Comparison of ENCODE assay signal across 1 cellular context in the genomic region with DNA sequence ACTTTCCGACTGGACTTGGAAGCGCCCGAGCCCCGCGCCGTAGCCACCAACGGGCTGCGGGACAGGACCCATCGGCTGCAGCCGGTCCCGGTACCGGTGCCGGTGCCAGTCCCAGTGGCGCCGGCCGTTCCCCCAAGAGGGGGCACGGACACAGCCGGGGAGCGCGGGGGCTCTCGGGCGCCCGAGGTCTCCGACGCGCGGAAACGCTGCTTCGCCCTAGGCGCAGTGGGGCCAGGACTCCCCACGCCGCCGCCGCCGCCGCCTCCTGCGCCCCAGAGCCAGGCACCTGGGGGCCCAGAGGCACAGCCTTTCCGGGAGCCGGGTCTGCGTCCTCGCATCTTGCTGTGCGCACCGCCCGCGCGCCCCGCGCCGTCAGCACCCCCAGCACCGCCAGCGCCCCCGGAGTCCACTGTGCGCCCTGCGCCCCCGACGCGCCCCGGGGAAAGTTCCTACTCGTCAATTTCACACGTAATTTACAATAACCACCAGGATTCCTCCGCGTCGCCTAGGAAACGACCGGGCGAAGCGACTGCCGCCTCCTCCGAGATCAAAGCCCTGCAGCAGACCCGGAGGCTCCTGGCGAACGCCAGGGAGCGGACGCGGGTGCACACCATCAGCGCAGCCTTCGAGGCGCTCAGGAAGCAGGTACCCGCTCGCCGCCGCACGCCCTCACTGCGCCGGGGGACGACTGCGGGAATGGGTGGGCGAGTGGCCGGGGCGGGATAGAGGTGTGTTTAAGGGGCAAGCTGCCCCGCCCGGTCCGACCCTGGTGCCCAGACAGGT.
TF ChIP-seq lines count a peak whose summit lies in the region.

No MANE protein-coding gene starts in this region.

TF ChIP-seq in HepG2, 621 proteins besides CTCF, POLR2A, EP300 and RAD21 (continued from another document):
- 0 out of 2 replicates have a peak, but pooled peaks have one; percentile 12 for TF ChIP-seq ARID4A (CRISPR knock-in tag; IDR thresholded peaks at IDR 0.05; ENCODE audit: borderline replicate concordance)
- 0 out of 2 replicates have a peak, but pooled peaks have one; percentile 51 for TF ChIP-seq ZNF253 (CRISPR knock-in tag; IDR thresholded peaks at IDR 0.05; ENCODE audit: borderline replicate concordance)
- peak; percentile 48; the same call in 1 of the 2 replicates for TF ChIP-seq TCF7 (IDR thresholded peaks at IDR 0.05; ENCODE audit: low read depth)
- TF ChIP-seq THYN1 (CRISPR knock-in tag; IDR thresholded peaks at IDR 0.05; ENCODE audit: borderline replicate concordance, low read depth): no peak
- TF ChIP-seq, protein P1, sequence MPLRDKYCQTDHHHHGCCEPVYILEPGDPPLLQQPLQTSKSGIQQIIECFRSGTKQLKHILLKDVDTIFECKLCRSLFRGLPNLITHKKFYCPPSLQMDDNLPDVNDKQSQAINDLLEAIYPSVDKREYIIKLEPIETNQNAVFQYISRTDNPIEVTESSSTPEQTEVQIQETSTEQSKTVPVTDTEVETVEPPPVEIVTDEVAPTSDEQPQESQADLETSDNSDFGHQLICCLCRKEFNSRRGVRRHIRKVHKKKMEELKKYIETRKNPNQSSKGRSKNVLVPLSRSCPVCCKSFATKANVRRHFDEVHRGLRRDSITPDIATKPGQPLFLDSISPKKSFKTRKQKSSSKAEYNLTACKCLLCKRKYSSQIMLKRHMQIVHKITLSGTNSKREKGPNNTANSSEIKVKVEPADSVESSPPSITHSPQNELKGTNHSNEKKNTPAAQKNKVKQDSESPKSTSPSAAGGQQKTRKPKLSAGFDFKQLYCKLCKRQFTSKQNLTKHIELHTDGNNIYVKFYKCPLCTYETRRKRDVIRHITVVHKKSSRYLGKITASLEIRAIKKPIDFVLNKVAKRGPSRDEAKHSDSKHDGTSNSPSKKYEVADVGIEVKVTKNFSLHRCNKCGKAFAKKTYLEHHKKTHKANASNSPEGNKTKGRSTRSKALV (CRISPR knock-in tag; IDR thresholded peaks at IDR 0.05): peak; percentile 100
- TF ChIP-seq BCL6 (CRISPR knock-in tag; IDR thresholded peaks at IDR 0.05): peak; percentile 78
- TF ChIP-seq RFX1 (IDR thresholded peaks at IDR 0.05): peak; percentile 19; the same call in 1 of the 2 replicates
- no peak for TF ChIP-seq ZNF138 (CRISPR knock-in tag; IDR thresholded peaks at IDR 0.05; ENCODE audit: low read depth)
- TF ChIP-seq ZNF784 (CRISPR knock-in tag; IDR thresholded peaks at IDR 0.05; ENCODE audit: borderline replicate concordance): peak; percentile 24; the same call in 1 of the 2 replicates
- TF ChIP-seq ZNF563 (CRISPR knock-in tag; IDR thresholded peaks at IDR 0.05): no peak
- peak; percentile 32 for TF ChIP-seq ZNF687 (CRISPR knock-in tag; IDR thresholded peaks at IDR 0.05)
- peak; percentile 36; the same call in 1 of the 2 replicates for TF ChIP-seq EED (CRISPR knock-in tag; IDR thresholded peaks at IDR 0.05)
- TF ChIP-seq MTF2 (CRISPR knock-in tag; IDR thresholded peaks at IDR 0.05; ENCODE audit: borderline replicate concordance): peak; percentile 66
- TF ChIP-seq ERF (CRISPR knock-in tag; IDR thresholded peaks at IDR 0.05): 0 out of 2 replicates have a peak, but pooled peaks have one; percentile 12
- TF ChIP-seq, protein P2, sequence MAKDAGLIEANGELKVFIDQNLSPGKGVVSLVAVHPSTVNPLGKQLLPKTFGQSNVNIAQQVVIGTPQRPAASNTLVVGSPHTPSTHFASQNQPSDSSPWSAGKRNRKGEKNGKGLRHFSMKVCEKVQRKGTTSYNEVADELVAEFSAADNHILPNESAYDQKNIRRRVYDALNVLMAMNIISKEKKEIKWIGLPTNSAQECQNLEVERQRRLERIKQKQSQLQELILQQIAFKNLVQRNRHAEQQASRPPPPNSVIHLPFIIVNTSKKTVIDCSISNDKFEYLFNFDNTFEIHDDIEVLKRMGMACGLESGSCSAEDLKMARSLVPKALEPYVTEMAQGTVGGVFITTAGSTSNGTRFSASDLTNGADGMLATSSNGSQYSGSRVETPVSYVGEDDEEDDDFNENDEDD (CRISPR knock-in tag; IDR thresholded peaks at IDR 0.05; ENCODE audit: borderline replicate concordance): 0 out of 2 replicates have a peak, but pooled peaks have one; percentile 45
